Comparison of ENCODE assay signal across 8 cellular contexts in genomic region chr5:177311361-177311722, GRCh38. TPM values are rescaled to one million over a fixed set of nuclear protein-coding genes. Genes with fewer than 3 reads are reported as not detected.
DNase-seq lines count a peak whose midpoint lies in the region; ATAC-seq and TF ChIP-seq lines count a peak whose summit lies in the region.

No MANE protein-coding gene starts in this region.

- H3K9me3 ChIP-seq in body of pancreas = no peaks in the 10 kb centered on the region
- no peaks in the 10 kb centered on the region for H3K9me3 ChIP-seq in lower lobe of right lung

- intact Hi-C loops in body of pancreas (cut with DNase I) (loop anchor here (5.0 to 10.0 kb wide), 2 partner anchors 66 to 163 kb away; partner anchors contain the start of gene DBN1), lower lobe of right lung (cut with DNase I) (no loop called here)

- H3K4me3 ChIP-seq in GM08714 (ENCODE audit: low read length) (peak overlapping the region; percentile 83), body of pancreas (no peak overlapping the region), lower lobe of right lung (peak overlapping the region; percentile 62)

- no peak for TF ChIP-seq POLR2A in body of pancreas (IDR thresholded peaks at IDR 0.05)

- H3K27me3 ChIP-seq in body of pancreas (no peaks in the 10 kb centered on the region), lower lobe of right lung (ENCODE audit: low read depth) (no peaks in the 10 kb centered on the region)

- H3K4me1 ChIP-seq in body of pancreas (peaks cover 59% of the 10 kb centered on the region), lower lobe of right lung (peaks cover 55% of the 10 kb centered on the region)

- ATAC-seq in HG03460 (IDR thresholded peaks at IDR 0.05; ENCODE audit: unreplicated experiment) = peak; percentile 2
- no peak for ATAC-seq in body of pancreas
- ATAC-seq in lower lobe of right lung = peak in 1 of 2 donors; percentile 2
- ATAC-seq in HG03039 (IDR thresholded peaks at IDR 0.05; ENCODE audit: unreplicated experiment) = no peak

- H3K27ac ChIP-seq in body of pancreas (peak overlapping the region in 3 of 4 donors; percentile 30 to 62 (median 56)), lower lobe of right lung (peak overlapping the region; percentile 24)

- 34 to 40% methylated on average over 1 to 26 of the region's 27 CpGs for WGBS in body of pancreas, 2 donors

- peaks cover 0 to 4% of the 10 kb centered on the region in 2 donors for H3K36me3 ChIP-seq in body of pancreas (replicated peaks in 1 of 2; ENCODE audit: insufficient read depth in 1 of 2, low read depth in 2 of 2)
- H3K36me3 ChIP-seq in lower lobe of right lung = peaks cover 14% of the 10 kb centered on the region

- TF ChIP-seq CTCF in body of pancreas (IDR thresholded peaks at IDR 0.05) = no peak
- no peak for TF ChIP-seq CTCF in lower lobe of right lung (IDR thresholded peaks at IDR 0.05)

- DNase-seq in body of pancreas (peak in 1 of 4 donors; percentile 40), lower lobe of right lung (no peak), NCI-H1436 (lab: John Stamatoyannopoulos, UW) (no peak), NAMALWA (ENCODE audit: low spot score) (no peak), NCI-H510A (lab: John Stamatoyannopoulos, UW) (no peak)

RNA-seq across cellular contexts. Expression of gene MXD3, which starts 0.4 kb away (rescaled TPM):
- 10 to 100 TPM; 13.2 to 21.4 TPM for total RNA-seq in body of pancreas
- 10.8 TPM for total RNA-seq in lower lobe of right lung

RNA-seq across cellular contexts. Expression of gene PRELID1, which starts 7.7 kb away (rescaled TPM):
- 10 to 100 TPM; 63.3 to 91.8 TPM for total RNA-seq in body of pancreas
- total RNA-seq in lower lobe of right lung = 101 TPM

RNA-seq across cellular contexts. Expression of gene RAB24, which starts 7.8 kb away (rescaled TPM):
- total RNA-seq in body of pancreas = 10 to 100 TPM; 79.1 to 92.0 TPM
- total RNA-seq in lower lobe of right lung = 41.6 TPM

RNA-seq across cellular contexts. Expression of gene LMAN2, which starts 40.1 kb away (rescaled TPM):
- total RNA-seq in body of pancreas (100 to 1,000 TPM; 218 to 227 TPM), lower lobe of right lung (108 TPM)

RNA-seq across cellular contexts. Expression of gene RGS14, which starts 46.4 kb away (rescaled TPM):
- total RNA-seq in body of pancreas (10 to 100 TPM; 15.0 to 39.2 TPM), lower lobe of right lung (16.2 TPM)

Comparison
In these comparisons a context has a peak if more than half of its experiments do, and no peak if none do; other contexts are left out.
1. H3K4me3 ChIP-seq: peak in GM08714 (single experiment) and lower lobe of right lung (single experiment); none in body of pancreas (0 of 2).